8 cellular contexts compared by ENCODE assay signal in genomic region chr4:83356899-83357661, GRCh38. TPM values are rescaled to one million over a fixed set of nuclear protein-coding genes. Genes with fewer than 3 reads are reported as not detected.
DNase-seq lines count a peak whose midpoint lies in the region; ATAC-seq and TF ChIP-seq lines count a peak whose summit lies in the region.

No MANE protein-coding gene starts in this region.

- intact Hi-C loops in upper lobe of right lung (cut with DNase I), result no loop called here

- POLR2A ChIA-PET in HEK293T (lab: Yijun Ruan, JAX), result interaction anchor here (1.1 kb wide), 2 partner anchors 22 to 99 kb away, joined by 3 to 4 read pairs; partner anchors contain the start of genes HELQ and MRPS18C

- CTCF ChIA-PET in HEK293T (lab: Yijun Ruan, JAX), result interaction anchor here (0.5 kb wide), 1 partner anchor 154 kb away, joined by 4 read pairs; no protein-coding TSS in a partner anchor

- peak; percentile 88 for ATAC-seq in SK-N-SH treated with all-trans-retinoic acid at 6 μM for 48 hours
- ATAC-seq in upper lobe of right lung, result peak; percentile 83
- no peak for ATAC-seq in HG02970 (IDR thresholded peaks at IDR 0.05; ENCODE audit: low FRiP score, unreplicated experiment)

- no peaks in the 10 kb centered on the region for H3K27me3 ChIP-seq in upper lobe of right lung

- TF ChIP-seq CTCF in upper lobe of right lung (IDR thresholded peaks at IDR 0.05), result no peak

- DNase-seq in GM04504 (ENCODE audit: low read depth) (peak; percentile 66), HEK293T (ENCODE audit: extremely low spot score) (no peak), glomerular visceral epithelial cell (ENCODE audit: extremely low spot score) (peak; percentile 85), upper lobe of right lung (no peak), T-helper 9 cell (no peak), NCI-H1436 treated with DMSO at 0.1 percent for 48 hours (lab: John Stamatoyannopoulos, UW) (no peak)

- H3K36me3 ChIP-seq in upper lobe of right lung, result no peaks in the 10 kb centered on the region

- H3K4me3 ChIP-seq in upper lobe of right lung, result no peak overlapping the region

- no peaks in the 10 kb centered on the region for H3K4me1 ChIP-seq in upper lobe of right lung

- peak overlapping the region; percentile 65 for H3K27ac ChIP-seq in upper lobe of right lung

- no peaks in the 10 kb centered on the region for H3K9me3 ChIP-seq in upper lobe of right lung

TF ChIP-seq in HEK293T, 16 proteins besides CTCF, POLR2A, EP300 and RAD21:
- no peak for TF ChIP-seq FOXK2 (IDR thresholded peaks at IDR 0.05)
- peak; percentile 18; the same call in 1 of the 2 replicates for TF ChIP-seq CTBP1 (IDR thresholded peaks at IDR 0.05; ENCODE audit: borderline replicate concordance)
- no peak for TF ChIP-seq ELF4 (IDR thresholded peaks at IDR 0.05)

TF ChIP-seq in SK-N-SH treated with all-trans-retinoic acid at 6 μM for 48 hours, 23 proteins besides CTCF, POLR2A, EP300 and RAD21:
- TF ChIP-seq TSHZ2 (CRISPR knock-in tag; IDR thresholded peaks at IDR 0.05), result no peak
- peak; percentile 42; the same call in 1 of the 2 replicates for TF ChIP-seq ISL1 (CRISPR knock-in tag; IDR thresholded peaks at IDR 0.05)

RNA-seq across cellular contexts. Expression of gene HPSE, which starts 22.4 kb away (rescaled TPM):
- total RNA-seq in upper lobe of right lung, result 5.6 TPM

Comparison
In these comparisons a context has a peak if more than half of its experiments do, and no peak if none do; other contexts are left out.
1. DNase-seq: peak in GM04504 (single experiment) and glomerular visceral epithelial cell (single experiment); none in HEK293T (single experiment), upper lobe of right lung (single experiment), T-helper 9 cell (single experiment) and NCI-H1436 treated with DMSO at 0.1 percent for 48 hours (single experiment).